In genomic region chr16:72819345-72819744, GRCh38 we compare ENCODE assay signal across 13 cellular contexts.
DNase-seq lines count a peak whose midpoint lies in the region; ATAC-seq, FAIRE-seq and TF ChIP-seq lines count a peak whose summit lies in the region.
"Had no signal": no experiment of that assay in that cellular context is flagged by ENCODE, and none has a peak within 500 bp of the region (broad histone marks: within the 10 kb centered on the region; RNA-seq: fewer than 3 reads in every experiment).

No MANE protein-coding gene starts in this region.

- no peak overlapping the region for H3K18ac ChIP-seq in mesendoderm (ENCODE audit: low read length)

- 60% methylated on average over 1 of the region's 6 CpGs; no CpG with 5 or more reads in 1 of the 2 donors for WGBS in gastroesophageal sphincter (ENCODE audit: low coverage in 1 of 2), 2 donors
- WGBS in mesendoderm (ENCODE audit: extremely low coverage, insufficient coverage, low lambda C conversion rate) = no CpG with 5 or more reads among the region's 6 CpGs

- H3K9me3 ChIP-seq in gastroesophageal sphincter (no peaks in the 10 kb centered on the region), lower lobe of right lung (no peaks in the 10 kb centered on the region)
- H3K9me3 ChIP-seq: ovary, stomach had no signal

- no peak overlapping the region for H3K4ac ChIP-seq in mesendoderm (ENCODE audit: low read depth, low read length)

- no peaks in the 10 kb centered on the region for H3K79me2 ChIP-seq in mesendoderm (ENCODE audit: control insufficient read depth, insufficient read depth, low read length)

- H3K27ac ChIP-seq in gastroesophageal sphincter = no peak overlapping the region
- H3K27ac ChIP-seq in lower lobe of right lung = no peak overlapping the region
- H3K27ac ChIP-seq in mesendoderm (ENCODE audit: low read depth, low read length) = no peak overlapping the region
- H3K27ac ChIP-seq: ovary, stomach had no signal

- no peak for TF ChIP-seq POLR2A in gastroesophageal sphincter (IDR thresholded peaks at IDR 0.05)

- H2BK5ac ChIP-seq in mesendoderm (ENCODE audit: low read length) = no peak overlapping the region

- no peaks in the 10 kb centered on the region for H3K79me1 ChIP-seq in mesendoderm (ENCODE audit: low read length)

- intact Hi-C loops in lower lobe of right lung (cut with DNase I) = no loop called here

- H3K9ac ChIP-seq in mesendoderm (ENCODE audit: low read length) = no peak overlapping the region

- no peak overlapping the region for H2AK5ac ChIP-seq in mesendoderm (ENCODE audit: low read length)

- FAIRE-seq in bronchial epithelial cell (lab: Jason Lieb, UNC) = no peak

- H3K4me3 ChIP-seq in AG10803 (ENCODE audit: low read length) (no peak overlapping the region), bronchial epithelial cell (ENCODE audit: low read depth, low read length) (no peak overlapping the region), gastroesophageal sphincter (no peak overlapping the region), lower lobe of right lung (no peak overlapping the region), mesendoderm (ENCODE audit: low read length) (no peak overlapping the region)
- H3K4me3 ChIP-seq: ovary, stomach had no signal

- H3K36me3 ChIP-seq in bronchial epithelial cell (ENCODE audit: control insufficient read depth, insufficient read depth, low read length) (no peaks in the 10 kb centered on the region), gastroesophageal sphincter (no peaks in the 10 kb centered on the region), lower lobe of right lung (no peaks in the 10 kb centered on the region), mesendoderm (ENCODE audit: control insufficient read depth, insufficient read depth, low read length) (no peaks in the 10 kb centered on the region)
- H3K36me3 ChIP-seq: ovary, stomach had no signal

- no peak overlapping the region for H3K4me2 ChIP-seq in mesendoderm (ENCODE audit: low read length)

- H3K23ac ChIP-seq in mesendoderm (ENCODE audit: low read length) = no peak overlapping the region

- no peak overlapping the region for H2BK15ac ChIP-seq in mesendoderm (replicated peaks; ENCODE audit: low read depth)

- no peak overlapping the region for H4K5ac ChIP-seq in mesendoderm (ENCODE audit: low read length)

- TF ChIP-seq CTCF in AG10803 (conservative IDR thresholded peaks at IDR 0.05; ENCODE audit: low read length) (no peak), bronchial epithelial cell (IDR thresholded peaks at IDR 0.05; ENCODE audit: insufficient read depth, low read length, severe bottlenecking) (no peak), gastroesophageal sphincter (IDR thresholded peaks at IDR 0.05) (no peak), omental fat pad (IDR thresholded peaks at IDR 0.05) (no peak), lower lobe of right lung (IDR thresholded peaks at IDR 0.05) (no peak)

- H3K4me1 ChIP-seq in gastroesophageal sphincter = peaks cover 0 to 14% (median 0%) of the 10 kb centered on the region in 3 donors
- H3K4me1 ChIP-seq in lower lobe of right lung = no peaks in the 10 kb centered on the region
- H3K4me1 ChIP-seq in mesendoderm (ENCODE audit: control insufficient read depth, low read depth, low read length) = no peaks in the 10 kb centered on the region

- H2BK120ac ChIP-seq in mesendoderm (ENCODE audit: low read depth, low read length) = no peak overlapping the region

- DNase-seq in AG10803 (ENCODE audit: low read depth) = peak; percentile 60
- DNase-seq in LHCN-M2 (ENCODE audit: low read depth) = peak; percentile 63
- peak; percentile 55 for DNase-seq in bronchial epithelial cell (ENCODE audit: low read depth)
- peak; percentile 47 for DNase-seq in myocyte (ENCODE audit: low read depth)
- no peak for DNase-seq in omental fat pad (ENCODE audit: low spot score)
- no peak for DNase-seq in lower lobe of right lung
- DNase-seq in mesendoderm = no peak
- DNase-seq: activated CD4-positive, alpha-beta memory T cell treated with anti-CD3 and anti-CD28 coated beads, Interleukin-2, amount 10 ng/mL, durations not matched to agents 7 days and 5 days; ovary; SHP77 treated with DMSO at 0.1 percent for 48 hours; stomach; T-helper 9 cell had no signal

- H4K8ac ChIP-seq in mesendoderm (ENCODE audit: low read depth, low read length) = no peak overlapping the region

- no peak overlapping the region for H3K56ac ChIP-seq in mesendoderm (ENCODE audit: low read length)

- TF ChIP-seq EP300 in gastroesophageal sphincter (IDR thresholded peaks at IDR 0.05) = no peak

- H3K27me3 ChIP-seq in bronchial epithelial cell (ENCODE audit: control insufficient read depth, insufficient read depth, low read length) = no peaks in the 10 kb centered on the region
- H3K27me3 ChIP-seq in gastroesophageal sphincter = no peaks in the 10 kb centered on the region
- no peaks in the 10 kb centered on the region for H3K27me3 ChIP-seq in lower lobe of right lung (ENCODE audit: low read depth)
- no peaks in the 10 kb centered on the region for H3K27me3 ChIP-seq in mesendoderm (ENCODE audit: insufficient read depth, low read length, poor library complexity)
- H3K27me3 ChIP-seq: ovary, stomach had no signal

- no peak for ATAC-seq in gastroesophageal sphincter
- no peak for ATAC-seq in omental fat pad (ENCODE audit: low FRiP score)
- ATAC-seq in lower lobe of right lung = no peak

Comparison
In these comparisons a context has a peak if more than half of its experiments do, and no peak if none do; other contexts are left out.
1. DNase-seq: peak in AG10803 (single experiment), LHCN-M2 (single experiment), bronchial epithelial cell (single experiment) and myocyte (single experiment); none in omental fat pad (single experiment), lower lobe of right lung (single experiment) and mesendoderm (single experiment).